ENCODE assay signal across 8 cellular contexts in the genomic region with DNA sequence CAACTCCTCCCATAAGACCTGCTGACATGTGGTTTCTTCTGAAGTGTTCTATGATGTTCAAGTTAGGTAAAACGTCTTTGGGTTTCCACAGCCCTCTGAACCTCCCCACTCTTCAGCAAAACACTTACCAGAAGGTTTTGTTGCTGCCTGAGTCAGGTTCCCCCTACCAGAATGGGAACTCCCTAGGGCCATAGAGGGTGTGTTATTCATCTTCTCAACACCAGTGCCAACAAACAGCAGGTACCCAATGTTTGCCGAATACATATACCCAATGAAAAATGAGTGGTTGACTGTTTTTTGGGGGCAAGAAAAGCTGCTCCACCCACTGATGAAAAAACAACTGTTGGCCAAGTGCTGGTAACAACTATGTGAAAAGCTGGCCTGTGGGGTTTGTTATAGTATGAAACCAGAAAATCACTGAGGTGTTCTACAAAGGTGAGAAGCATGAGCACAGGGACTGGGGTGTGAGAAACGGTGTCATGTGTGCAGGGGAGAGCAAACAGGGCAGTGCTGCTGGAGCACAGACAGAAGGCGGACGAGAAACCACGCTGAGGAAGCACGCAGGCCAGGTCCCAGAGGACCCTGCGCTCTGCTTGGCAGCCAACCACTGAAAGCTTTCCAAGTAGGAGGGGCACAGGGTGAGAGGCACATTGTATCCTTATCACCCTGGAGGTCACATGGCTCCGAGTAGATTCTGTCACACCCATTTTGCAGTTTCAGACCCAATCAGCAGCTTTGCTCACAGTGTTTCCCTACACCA. TPM values are rescaled to one million over a fixed set of nuclear protein-coding genes. Genes with fewer than 3 reads are reported as not detected.
DNase-seq lines count a peak whose midpoint lies in the region; ATAC-seq and TF ChIP-seq lines count a peak whose summit lies in the region.

No MANE protein-coding gene starts in this region.

- no peaks in the 10 kb centered on the region; the same call in 1 of the 2 replicates for H3K4me1 ChIP-seq in HEK293 (ENCODE audit: control insufficient read depth, insufficient read depth, low read length)

- H3K27ac ChIP-seq in HEK293 (ENCODE audit: extremely low read depth, low read depth, low read length), result no peak overlapping the region

- peaks cover 38% of the 10 kb centered on the region for H3K27me3 ChIP-seq in MG63

- peak; percentile 90 for ATAC-seq in GM18499 (IDR thresholded peaks at IDR 0.05; ENCODE audit: insufficient read depth, unreplicated experiment)
- peak; percentile 90 to 93 for ATAC-seq in naive thymus-derived CD8-positive, alpha-beta T cell

- no peak overlapping the region for H3K4me3 Mint-ChIP-seq in activated naive CD4-positive, alpha-beta T cell treated with anti-CD3 and anti-CD28 coated beads, Interleukin-2, amount 10 ng/mL, durations not matched to agents 7 days and 5 days
- H3K4me3 Mint-ChIP-seq in naive thymus-derived CD8-positive, alpha-beta T cell, result peak overlapping the region; percentile 68 to 88 (median 82)

- no peak for TF ChIP-seq CTCF in HEK293 (tag by site-specific recombination; IDR thresholded peaks at IDR 0.05)

- H3K9me3 ChIP-seq in HEK293 (ENCODE audit: control insufficient read depth, insufficient read depth, low read depth, low read length), result no peaks in the 10 kb centered on the region
- H3K9me3 ChIP-seq in MG63, result no peaks in the 10 kb centered on the region

- peaks cover 24% of the 10 kb centered on the region for H3K36me3 Mint-ChIP-seq in activated naive CD4-positive, alpha-beta T cell treated with anti-CD3 and anti-CD28 coated beads, Interleukin-2, amount 10 ng/mL, durations not matched to agents 7 days and 5 days
- H3K36me3 Mint-ChIP-seq in naive thymus-derived CD8-positive, alpha-beta T cell, result peaks cover 7 to 26% (median 7%) of the 10 kb centered on the region in 3 donors

- H3K4me3 ChIP-seq in HEK293 (ENCODE audit: low read depth, low read length), result no peak overlapping the region
- no peak overlapping the region for H3K4me3 ChIP-seq in MG63

- H3K36me3 ChIP-seq in HEK293 (ENCODE audit: control insufficient read depth in 2 of 2, insufficient read depth in 1 of 2, low read length in 2 of 2), result no peaks in the 10 kb centered on the region
- H3K36me3 ChIP-seq in MG63, result no peaks in the 10 kb centered on the region

- peaks cover 25% of the 10 kb centered on the region for H3K4me1 Mint-ChIP-seq in activated naive CD4-positive, alpha-beta T cell treated with anti-CD3 and anti-CD28 coated beads, Interleukin-2, amount 10 ng/mL, durations not matched to agents 7 days and 5 days
- H3K4me1 Mint-ChIP-seq in naive thymus-derived CD8-positive, alpha-beta T cell, result peaks cover 40 to 92% (median 78%) of the 10 kb centered on the region in 4 donors

- peak; percentile 49 to 56 for DNase-seq in NCI-H2081 (lab: John Stamatoyannopoulos, UW)
- DNase-seq in activated naive CD4-positive, alpha-beta T cell treated with anti-CD3 and anti-CD28 coated beads, Interleukin-2, amount 10 ng/mL, durations not matched to agents 7 days and 5 days, result peak; percentile 40
- DNase-seq in naive thymus-derived CD8-positive, alpha-beta T cell, result peak; percentile 19 to 92 (median 78)
- DNase-seq in MG63, result no peak
- DNase-seq in NCI-H82 treated with DMSO at 0.1 percent for 48 hours (lab: John Stamatoyannopoulos, UW; ENCODE audit: unreplicated experiment), result no peak
- no peak for DNase-seq in HuH-7 (ENCODE audit: low spot score)

- H3K27ac Mint-ChIP-seq in activated naive CD4-positive, alpha-beta T cell treated with anti-CD3 and anti-CD28 coated beads, Interleukin-2, amount 10 ng/mL, durations not matched to agents 7 days and 5 days, result peak overlapping the region; percentile 67
- H3K27ac Mint-ChIP-seq in naive thymus-derived CD8-positive, alpha-beta T cell, result peak overlapping the region; percentile 94 to 100 (median 98)

- CTCF ChIA-PET in HEK293 (lab: Yijun Ruan, JAX), result no interaction called here
- CTCF ChIA-PET in activated naive CD4-positive, alpha-beta T cell treated with anti-CD3 and anti-CD28 coated beads, Interleukin-2, amount 10 ng/mL, durations not matched to agents 7 days and 5 days (lab: Charles Lee), result interaction anchor here (1.0 kb wide), 1 partner anchor 28 kb away, joined by 3 read pairs; no protein-coding TSS in a partner anchor

- peaks cover 3% of the 10 kb centered on the region for H3K9me3 Mint-ChIP-seq in activated naive CD4-positive, alpha-beta T cell treated with anti-CD3 and anti-CD28 coated beads, Interleukin-2, amount 10 ng/mL, durations not matched to agents 7 days and 5 days
- peaks cover 0 to 2% (median 0%) of the 10 kb centered on the region in 9 donors for H3K9me3 Mint-ChIP-seq in naive thymus-derived CD8-positive, alpha-beta T cell

- POLR2A ChIA-PET in HEK293 (lab: Yijun Ruan, JAX), result no interaction called here
- POLR2A ChIA-PET in naive thymus-derived CD8-positive, alpha-beta T cell (lab: Charles Lee), result interaction anchor here (0.5 to 8.3 kb wide), 10 partner anchors 14 to 189 kb away, joined by 3 to 120 read pairs (median 4); a partner anchor contains a TSS

- no peaks in the 10 kb centered on the region for H3K27me3 Mint-ChIP-seq in activated naive CD4-positive, alpha-beta T cell treated with anti-CD3 and anti-CD28 coated beads, Interleukin-2, amount 10 ng/mL, durations not matched to agents 7 days and 5 days
- H3K27me3 Mint-ChIP-seq in naive thymus-derived CD8-positive, alpha-beta T cell, result no peaks in the 10 kb centered on the region

TF ChIP-seq in HEK293, 187 proteins besides CTCF, POLR2A, EP300 and RAD21:
- TF ChIP-seq, protein P1, sequence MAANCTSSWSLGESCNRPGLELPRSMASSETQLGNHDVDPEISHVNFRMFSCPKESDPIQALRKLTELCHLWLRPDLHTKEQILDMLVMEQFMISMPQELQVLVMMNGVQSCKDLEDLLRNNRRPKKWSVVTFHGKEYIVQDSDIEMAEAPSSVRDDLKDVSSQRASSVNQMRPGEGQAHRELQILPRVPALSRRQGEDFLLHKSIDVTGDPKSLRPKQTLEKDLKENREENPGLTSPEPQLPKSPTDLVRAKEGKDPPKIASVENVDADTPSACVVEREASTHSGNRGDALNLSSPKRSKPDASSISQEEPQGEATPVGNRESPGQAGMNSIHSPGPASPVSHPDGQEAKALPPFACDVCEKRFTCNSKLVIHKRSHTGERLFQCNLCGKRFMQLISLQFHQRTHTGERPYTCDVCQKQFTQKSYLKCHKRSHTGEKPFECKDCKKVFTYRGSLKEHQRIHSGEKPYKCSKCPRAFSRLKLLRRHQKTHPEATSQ (tag by site-specific recombination; IDR thresholded peaks at IDR 0.05), result no peak
- TF ChIP-seq ZNF24 (tag by site-specific recombination; IDR thresholded peaks at IDR 0.05), result no peak
- no peak for TF ChIP-seq ZNF426 (tag by site-specific recombination; IDR thresholded peaks at IDR 0.05)
- TF ChIP-seq BCL11A (tag by site-specific recombination; IDR thresholded peaks at IDR 0.05; ENCODE audit: low read depth), result no peak
- TF ChIP-seq ZNF629 (tag by site-specific recombination; IDR thresholded peaks at IDR 0.05), result no peak
- TF ChIP-seq BCL11B (tag by site-specific recombination; IDR thresholded peaks at IDR 0.05; ENCODE audit: low read depth), result no peak
- TF ChIP-seq SP2 (tag by site-specific recombination; IDR thresholded peaks at IDR 0.05), result 0 out of 2 replicates have a peak, but pooled peaks have one; percentile 18
- no peak for TF ChIP-seq ZNF660 (tag by site-specific recombination; IDR thresholded peaks at IDR 0.05)

RNA-seq across cellular contexts. Expression of a gene that starts 28.8 kb away (rescaled TPM):
- 100 to 1,000 TPM; 106 to 117 TPM for total RNA-seq in naive thymus-derived CD8-positive, alpha-beta T cell
- 10 to 100 TPM; 17.5 to 31.1 (median 20.5) TPM for polyA plus RNA-seq in naive thymus-derived CD8-positive, alpha-beta T cell
- total RNA-seq in MG63 (2014; rRNA removed; shearing (Covaris generic); ENCODE audit: low replicate concordance), result 0.10 TPM in 1 of 2 replicates, not detected in the other

Comparison
In these comparisons a context has a peak if more than half of its experiments do, and no peak if none do; other contexts are left out.
1. DNase-seq: peak in NCI-H2081 (2 of 2), activated naive CD4-positive, alpha-beta T cell treated with anti-CD3 and anti-CD28 coated beads, Interleukin-2, amount 10 ng/mL, durations not matched to agents 7 days and 5 days (single experiment) and naive thymus-derived CD8-positive, alpha-beta T cell (10 of 10); none in MG63 (single experiment), NCI-H82 treated with DMSO at 0.1 percent for 48 hours (single experiment) and HuH-7 (single experiment).
2. RNA of a gene that starts 28.8 kb away (total RNA-seq): 106 to 117 TPM in naive thymus-derived CD8-positive, alpha-beta T cell; 0.10 TPM in MG63; every median in the first group is over 10 times any median in the second.